ENCODE assay signal across 34 cellular contexts in genomic region chr3:61945657-61946056, GRCh38.
"Had no signal": no experiment of that assay in that cellular context is flagged by ENCODE, and none has a peak within 500 bp of the region (broad histone marks: within the 10 kb centered on the region; RNA-seq: fewer than 3 reads in every experiment).

No MANE protein-coding gene starts in this region.

- H3K27me3 ChIP-seq: MG63, Peyer's patch had no signal

- H3K36me3 ChIP-seq: MG63, Peyer's patch, WERI-Rb-1 had no signal

- H3K4me3 ChIP-seq: MG63, Peyer's patch, SK-N-MC had no signal

- DNase-seq: activated CD4-positive, alpha-beta memory T cell treated with anti-CD3 and anti-CD28 coated beads, Interleukin-2, amount 10 ng/mL, durations not matched to agents 7 days and 5 days; activated CD4-positive, alpha-beta T cell treated with anti-CD3 and anti-CD28 coated beads for 1 hour; activated CD4-positive, alpha-beta T cell treated with anti-CD3 and anti-CD28 coated beads for 48 hours; activated CD4-positive, CD25-positive, alpha-beta regulatory T cell; activated CD8-positive, alpha-beta memory T cell treated with anti-CD3 and anti-CD28 coated beads for 24 hours; activated CD8-positive, alpha-beta memory T cell treated with anti-CD3 and anti-CD28 coated beads, Interleukin-2, amount 10 ng/mL, durations not matched to agents 7 days and 5 days; activated CD8-positive, alpha-beta memory T cell treated with anti-CD3 and anti-CD28 coated beads, Interleukin-2, amount 50 U/mL, for 48 hours; activated effector memory CD4-positive, alpha-beta T cell treated with Interleukin-2 at 50 U/mL for 16 hours; activated naive CD4-positive, alpha-beta T cell treated with anti-CD3 and anti-CD28 coated beads, Interleukin-2, amount 10 ng/mL, durations not matched to agents 7 days and 5 days; activated naive CD8-positive, alpha-beta T cell treated with anti-CD3 and anti-CD28 coated beads, Interleukin-2, amount 50 U/mL, for 24 hours; activated T-cell treated with anti-CD3 and anti-CD28 coated beads, Interleukin-2, amount 50 U/mL, for 48 hours; anterior cingulate cortex; central memory CD4-positive, alpha-beta T cell; Kasumi-1; KG1; MG63; NCI-H1048; NCI-H1105 treated with DMSO at 0.1 percent for 48 hours; NCI-H1436; NCI-H1694; NCI-H1930; NCI-H2107; NCI-H2171; NCI-H510A; NCI-H526; NCI-H748 treated with DMSO at 0.1 percent for 48 hours; NK-92 treated with Interleukin-12 subunit alpha and Interleukin-12 subunit beta, amount 100 ng/mL, for 24 hours; PC-3; Peyer's patch; RPMI8226; T-cell; T-helper 17 cell; WERI-Rb-1 had no signal

- H3K27ac ChIP-seq: Peyer's patch, SK-N-MC, WERI-Rb-1 had no signal

- H3K9me3 ChIP-seq: MG63, Peyer's patch had no signal

- ATAC-seq: activated CD8-positive, alpha-beta memory T cell treated with anti-CD3 and anti-CD28 coated beads, Interleukin-2, amount 10 ng/mL, durations not matched to agents 7 days and 5 days; activated naive CD8-positive, alpha-beta T cell treated with anti-CD3 and anti-CD28 coated beads, Interleukin-2, amount 50 U/mL, for 24 hours; PC-3; T-cell; T-helper 17 cell had no signal
